7 cellular contexts compared by ENCODE assay signal in the genomic region with DNA sequence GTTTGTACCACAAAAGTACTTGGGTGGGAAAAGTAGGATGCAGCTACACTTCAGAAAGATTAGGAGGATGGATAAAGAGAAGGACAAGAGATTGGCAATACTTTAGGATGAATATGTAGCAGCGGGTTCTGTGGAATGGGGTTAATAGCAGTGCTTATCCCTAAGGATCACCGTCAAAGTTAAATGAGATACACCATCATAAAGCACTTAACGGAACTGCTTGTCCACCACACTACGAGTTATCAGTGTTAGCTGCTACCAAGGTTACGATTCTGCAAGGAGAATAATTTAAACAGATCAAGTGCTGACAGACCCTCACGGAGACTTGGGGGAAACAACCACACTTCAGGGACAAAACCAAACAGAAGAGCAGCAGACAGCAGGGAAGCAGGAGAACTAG. TPM values are rescaled to one million over a fixed set of nuclear protein-coding genes. Genes with fewer than 3 reads are reported as not detected.
DNase-seq lines count a peak whose midpoint lies in the region; ATAC-seq and TF ChIP-seq lines count a peak whose summit lies in the region.

No MANE protein-coding gene starts in this region.

- no peaks in the 10 kb centered on the region for H3K9me3 Mint-ChIP-seq in glutamatergic neuron (ENCODE audit: unreplicated experiment)

- no peaks in the 10 kb centered on the region for H3K27me3 Mint-ChIP-seq in T-helper 17 cell
- H3K27me3 Mint-ChIP-seq in glutamatergic neuron (ENCODE audit: unreplicated experiment), result peaks cover 10% of the 10 kb centered on the region

- H3K79me2 ChIP-seq in HCT116 (ENCODE audit: insufficient read depth, low read length), result peaks cover 54% of the 10 kb centered on the region
- peaks cover 23% of the 10 kb centered on the region for H3K79me2 ChIP-seq in smooth muscle cell (ENCODE audit: low read depth)

- H3K4me1 Mint-ChIP-seq in T-helper 17 cell (peaks cover 36% of the 10 kb centered on the region), glutamatergic neuron (ENCODE audit: low read depth, unreplicated experiment) (peaks cover 7% of the 10 kb centered on the region)

- DNase-seq in HCT116 (ENCODE audit: low read depth, low spot score), result no peak
- no peak for DNase-seq in T-helper 17 cell
- DNase-seq in glutamatergic neuron, result no peak
- DNase-seq in smooth muscle cell (lab: John Stamatoyannopoulos, UW; ENCODE audit: unreplicated experiment), result no peak
- no peak for DNase-seq in NCI-H128 (lab: John Stamatoyannopoulos, UW; ENCODE audit: unreplicated experiment)

- intact Hi-C loops in HCT116 (cut with micrococcal nuclease), result no loop called here

- no peaks in the 10 kb centered on the region; the same call in 1 of the 2 replicates for H4K20me1 ChIP-seq in HCT116 (ENCODE audit: insufficient read depth)
- peaks cover 19% of the 10 kb centered on the region for H4K20me1 ChIP-seq in smooth muscle cell (ENCODE audit: low read depth)

- H3K9me3 ChIP-seq in HCT116 (ENCODE audit: control insufficient read depth in 1 of 2, insufficient read depth in 1 of 2, low read depth in 1 of 2, low read length in 2 of 2) (no peaks in the 10 kb centered on the region), T-helper 17 cell (ENCODE audit: control insufficient read depth, low read length, poor library complexity, severe bottlenecking) (no peaks in the 10 kb centered on the region), smooth muscle cell (replicated peaks; ENCODE audit: low read depth) (no peaks in the 10 kb centered on the region)

- CTCF ChIA-PET in HCT116 (lab: Charles Lee), result no interaction called here

- H3K4me3 ChIP-seq in HCT116 (replicated peaks in 1 of 2; ENCODE audit: low read depth in 1 of 2, low read length in 2 of 2) (peak overlapping the region; percentile 82 to 85), smooth muscle cell (peak overlapping the region; percentile 93)

- H3F3A ChIP-seq in smooth muscle cell (ENCODE audit: low read depth), result peaks cover 4% of the 10 kb centered on the region

- TF ChIP-seq POLR2A in HCT116 (IDR thresholded peaks at IDR 0.05; ENCODE audit: borderline replicate concordance, extremely low read depth, insufficient read depth, insufficient read length), result no peak

- no TSS peak for BruUV-seq in HCT116 (replicated peaks; lab: Mats Ljungman, UMichigan)

- H3K4me2 ChIP-seq in HCT116 (ENCODE audit: low read length) (peak overlapping the region; percentile 98), smooth muscle cell (peak overlapping the region; percentile 94)

- H3K4me3 Mint-ChIP-seq in T-helper 17 cell (peak overlapping the region; percentile 99), glutamatergic neuron (ENCODE audit: unreplicated experiment) (peak overlapping the region; percentile 96)

- RAD21 ChIA-PET in HCT116 (lab: Charles Lee; ENCODE audit: low non-redundant PET in 1 of 2, low total read pairs in 2 of 2, uncharacterized antibody in 2 of 2, unreplicated experiment in 2 of 2), result no interaction called here

- H2AFZ ChIP-seq in HCT116 (ENCODE audit: low read depth, low read length, poor library complexity, severe bottlenecking) (no peak overlapping the region), smooth muscle cell (ENCODE audit: low read depth) (peak overlapping the region; percentile 100)

- H3K27ac ChIP-seq in HCT116 (ENCODE audit: low read depth, low read length), result no peak overlapping the region
- H3K27ac ChIP-seq in smooth muscle cell (ENCODE audit: low read depth), result peak overlapping the region; percentile 61

- H3K9me2 ChIP-seq in HCT116 (ENCODE audit: insufficient read depth), result no peaks in the 10 kb centered on the region

- H3K9ac ChIP-seq in HCT116 (ENCODE audit: low read length), result peak overlapping the region; percentile 71
- peak overlapping the region; percentile 63 for H3K9ac ChIP-seq in smooth muscle cell (ENCODE audit: low read depth)

- TF ChIP-seq CTCF in HCT116 (IDR thresholded peaks at IDR 0.05 in 2 of 3, conservative IDR thresholded peaks at IDR 0.05 in 1 of 3; ENCODE audit: borderline replicate concordance in 1 of 3, insufficient read depth in 1 of 3, low read depth in 2 of 3, low read length in 2 of 3), result no peak
- no peak for TF ChIP-seq CTCF in glutamatergic neuron (IDR thresholded peaks at IDR 0.05; ENCODE audit: partially characterized antibody, unreplicated experiment)
- TF ChIP-seq CTCF in smooth muscle cell (IDR thresholded peaks at IDR 0.05; ENCODE audit: borderline replicate concordance, insufficient read depth, poor library complexity, severe bottlenecking), result no peak

- no peaks in the 10 kb centered on the region for H3K27me3 ChIP-seq in HCT116 (ENCODE audit: insufficient read depth, low read length)
- H3K27me3 ChIP-seq in smooth muscle cell (ENCODE audit: low read depth), result no peaks in the 10 kb centered on the region

- H3K36me3 ChIP-seq in HCT116 (ENCODE audit: control insufficient read depth in 1 of 2, insufficient read depth in 2 of 2, low read length in 2 of 2) (peaks cover 0 to 2% of the 10 kb centered on the region in 2 experiments; a peak in 1 of 4 replicates), smooth muscle cell (ENCODE audit: low read depth) (no peaks in the 10 kb centered on the region)

- ATAC-seq in HCT116 (no peak), T-helper 17 cell (no peak), GM18498 (IDR thresholded peaks at IDR 0.05; ENCODE audit: unreplicated experiment) (no peak), HG03280 (IDR thresholded peaks at IDR 0.05; ENCODE audit: unreplicated experiment) (no peak)

- 7% methylated on average over 6 of the region's 6 CpGs for WGBS in smooth muscle cell (ENCODE audit: low lambda C conversion rate)

- TF ChIP-seq RAD21 in HCT116 (IDR thresholded peaks at IDR 0.05; ENCODE audit: low read depth), result no peak

- H3K4me1 ChIP-seq in HCT116 (ENCODE audit: control insufficient read depth in 1 of 2, insufficient read depth in 2 of 2, low read length in 2 of 2) (peaks cover 4 to 23% of the 10 kb centered on the region in 2 experiments), smooth muscle cell (ENCODE audit: low read depth) (no peaks in the 10 kb centered on the region)

- H3K27ac Mint-ChIP-seq in T-helper 17 cell (peak overlapping the region; percentile 91), glutamatergic neuron (ENCODE audit: unreplicated experiment) (no peak overlapping the region)

- H3K36me3 Mint-ChIP-seq in T-helper 17 cell (ENCODE audit: low read depth) (peaks cover 2% of the 10 kb centered on the region), glutamatergic neuron (ENCODE audit: unreplicated experiment) (no peaks in the 10 kb centered on the region)

- POLR2A ChIA-PET in HCT116 (lab: Charles Lee), result no interaction called here

TF ChIP-seq in HCT116, 20 proteins besides CTCF, POLR2A, EP300 and RAD21 (continues in another document):
- no peak for TF ChIP-seq ATF3 (IDR thresholded peaks at IDR 0.05)
- no peak for TF ChIP-seq EZH2phosphoT487 (IDR thresholded peaks at IDR 0.05; ENCODE audit: borderline replicate concordance)
- no peak for TF ChIP-seq SRF (IDR thresholded peaks at IDR 0.05; ENCODE audit: low read depth)
- TF ChIP-seq, protein P1, sequence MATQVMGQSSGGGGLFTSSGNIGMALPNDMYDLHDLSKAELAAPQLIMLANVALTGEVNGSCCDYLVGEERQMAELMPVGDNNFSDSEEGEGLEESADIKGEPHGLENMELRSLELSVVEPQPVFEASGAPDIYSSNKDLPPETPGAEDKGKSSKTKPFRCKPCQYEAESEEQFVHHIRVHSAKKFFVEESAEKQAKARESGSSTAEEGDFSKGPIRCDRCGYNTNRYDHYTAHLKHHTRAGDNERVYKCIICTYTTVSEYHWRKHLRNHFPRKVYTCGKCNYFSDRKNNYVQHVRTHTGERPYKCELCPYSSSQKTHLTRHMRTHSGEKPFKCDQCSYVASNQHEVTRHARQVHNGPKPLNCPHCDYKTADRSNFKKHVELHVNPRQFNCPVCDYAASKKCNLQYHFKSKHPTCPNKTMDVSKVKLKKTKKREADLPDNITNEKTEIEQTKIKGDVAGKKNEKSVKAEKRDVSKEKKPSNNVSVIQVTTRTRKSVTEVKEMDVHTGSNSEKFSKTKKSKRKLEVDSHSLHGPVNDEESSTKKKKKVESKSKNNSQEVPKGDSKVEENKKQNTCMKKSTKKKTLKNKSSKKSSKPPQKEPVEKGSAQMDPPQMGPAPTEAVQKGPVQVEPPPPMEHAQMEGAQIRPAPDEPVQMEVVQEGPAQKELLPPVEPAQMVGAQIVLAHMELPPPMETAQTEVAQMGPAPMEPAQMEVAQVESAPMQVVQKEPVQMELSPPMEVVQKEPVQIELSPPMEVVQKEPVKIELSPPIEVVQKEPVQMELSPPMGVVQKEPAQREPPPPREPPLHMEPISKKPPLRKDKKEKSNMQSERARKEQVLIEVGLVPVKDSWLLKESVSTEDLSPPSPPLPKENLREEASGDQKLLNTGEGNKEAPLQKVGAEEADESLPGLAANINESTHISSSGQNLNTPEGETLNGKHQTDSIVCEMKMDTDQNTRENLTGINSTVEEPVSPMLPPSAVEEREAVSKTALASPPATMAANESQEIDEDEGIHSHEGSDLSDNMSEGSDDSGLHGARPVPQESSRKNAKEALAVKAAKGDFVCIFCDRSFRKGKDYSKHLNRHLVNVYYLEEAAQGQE (IDR thresholded peaks at IDR 0.05; ENCODE audit: low read depth), result no peak
- TF ChIP-seq YY1 (IDR thresholded peaks at IDR 0.05; ENCODE audit: extremely low read depth, insufficient replicate concordance, low read depth, low read length), result no peak

RNA-seq across cellular contexts. Expression of gene SHQ1, which starts 1.0 kb away (rescaled TPM):
- total RNA-seq in HCT116 (2021; ENCODE audit: unreplicated experiment) (27.6 TPM), T-helper 17 cell (10 to 100 TPM; 14.0 to 15.4 TPM), glutamatergic neuron (ENCODE audit: unreplicated experiment) (14.4 TPM), smooth muscle cell (13.1 and 16.2 TPM in 2 replicates)
- polyA plus RNA-seq in HCT116 (2012), result 8.0 and 9.4 TPM in 2 replicates
- 11.0 and 14.8 TPM in 2 replicates for polyA plus RNA-seq in smooth muscle cell

RNA-seq across cellular contexts. Expression of gene GXYLT2, which starts 40.6 kb away (rescaled TPM):
- total RNA-seq in HCT116 (2021; ENCODE audit: unreplicated experiment) (5.6 TPM), T-helper 17 cell (under 1 TPM in 1 of 2 donors, not detected in 1; 0.10 TPM), glutamatergic neuron (ENCODE audit: unreplicated experiment) (10.9 TPM), smooth muscle cell (16.9 and 17.0 TPM in 2 replicates)
- polyA plus RNA-seq in HCT116 (2012), result 0.79 and 1.7 TPM in 2 replicates
- polyA plus RNA-seq in smooth muscle cell, result 17.2 and 19.0 TPM in 2 replicates
